Comparison of ENCODE assay signal across 1 cellular context in genomic region chr14:61569308-61569707, GRCh38.
TF ChIP-seq lines count a peak whose summit lies in the region.

No MANE protein-coding gene starts in this region.

TF ChIP-seq in IMR-90, 13 proteins besides CTCF, POLR2A, EP300 and RAD21 (continued from another document):
- no peak for TF ChIP-seq USF2 (IDR thresholded peaks at IDR 0.05; ENCODE audit: low read depth, low read length)
- no peak for TF ChIP-seq RFX5 (IDR thresholded peaks at IDR 0.05; ENCODE audit: low read depth, low read length)
